13 cellular contexts compared by ENCODE assay signal in the genomic region with DNA sequence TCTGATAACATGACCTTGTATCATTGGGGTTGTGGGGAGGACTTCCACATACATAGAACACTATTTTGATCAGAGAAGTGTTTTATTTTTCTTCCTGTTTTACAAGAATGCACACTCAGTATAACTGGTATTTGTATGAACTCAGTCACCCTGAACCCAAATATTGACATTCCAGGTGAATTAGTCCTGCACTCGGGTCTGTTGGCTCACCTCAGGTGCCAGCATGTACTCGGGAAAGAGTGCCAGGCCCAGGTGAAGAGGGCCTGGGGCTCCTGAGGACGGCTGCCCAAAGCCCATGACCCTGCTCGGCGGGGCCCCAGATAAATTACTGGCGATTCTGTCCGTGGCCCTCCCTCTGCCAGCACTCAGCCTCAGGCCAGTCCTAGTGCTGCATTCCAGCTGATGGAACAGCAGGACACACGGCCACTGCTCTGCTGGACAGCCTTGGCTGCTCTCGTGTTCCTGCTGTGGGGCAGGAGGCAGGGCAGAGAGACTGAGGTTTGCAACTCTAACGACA.
DNase-seq lines count a peak whose midpoint lies in the region; ATAC-seq, FAIRE-seq and TF ChIP-seq lines count a peak whose summit lies in the region.
"Had no signal": no experiment of that assay in that cellular context is flagged by ENCODE, and none has a peak within 500 bp of the region (broad histone marks: within the 10 kb centered on the region; RNA-seq: fewer than 3 reads in every experiment).

No MANE protein-coding gene starts in this region.

- dilution Hi-C loops in keratinocyte (cut with MboI; ENCODE audit: extremely low pct_ligation_motif_present, low sequenced_read_pairs): no loop called here

- DNase-seq in H7 (peak; percentile 49), keratinocyte (ENCODE audit: low read depth, low spot score) (peak; percentile 33), testis (no peak)
- peak; percentile 14 for DNase-seq in stimulated activated CD8-positive, alpha-beta memory T cell treated with anti-CD3 and anti-CD28 coated beads, Interleukin-4, amount 100 ng/mL, for 48 hours
- DNase-seq: CD8-positive, alpha-beta memory T cell; NCI-H345; retina; stimulated activated naive CD8-positive, alpha-beta T cell treated with anti-CD3 and anti-CD28 coated beads, Interleukin-15, Interleukin-2, amounts not matched to agents 100 U/mL and 50 U/mL, for 24 hours had no signal

- no peak for TF ChIP-seq CTCF in VCaP (conservative IDR thresholded peaks at IDR 0.05)
- no peak for TF ChIP-seq CTCF in keratinocyte (optimal IDR thresholded peaks at IDR 0.05 in 1 of 3, IDR thresholded peaks at IDR 0.05 in 1 of 3, conservative IDR thresholded peaks at IDR 0.05 in 1 of 3; ENCODE audit: extremely low read depth in 1 of 3, insufficient read depth in 2 of 3, low read length in 3 of 3)
- no peak for TF ChIP-seq CTCF in testis (IDR thresholded peaks at IDR 0.05)

- H2AFZ ChIP-seq in keratinocyte (ENCODE audit: control insufficient read depth, low read length): no peak overlapping the region

- no peaks in the 10 kb centered on the region for H3K9me3 ChIP-seq in keratinocyte (ENCODE audit: control insufficient read depth, low read depth, low read length)
- no peaks in the 10 kb centered on the region for H3K9me3 ChIP-seq in testis

- no peak for ATAC-seq in HG03039 (IDR thresholded peaks at IDR 0.05; ENCODE audit: unreplicated experiment)
- ATAC-seq in GM19351 (IDR thresholded peaks at IDR 0.05; ENCODE audit: unreplicated experiment): no peak
- ATAC-seq: Right ventricle myocardium inferior; stimulated activated naive CD8-positive, alpha-beta T cell treated with anti-CD3 and anti-CD28 coated beads, Interleukin-15, Interleukin-2, amounts not matched to agents 100 U/mL and 50 U/mL, for 24 hours had no signal

- H3K27ac ChIP-seq in VCaP: peak overlapping the region; percentile 96
- no peak overlapping the region for H3K27ac ChIP-seq in keratinocyte (ENCODE audit: control insufficient read depth, insufficient read depth, low read length)
- no peak overlapping the region for H3K27ac ChIP-seq in testis

- H3K4me3 ChIP-seq in H7 (ENCODE audit: insufficient read depth, low read depth, low read length) (no peak overlapping the region), keratinocyte (ENCODE audit: control insufficient read depth in 2 of 3, extremely low read depth in 1 of 3, insufficient read depth in 2 of 3, low read depth in 1 of 3, low read length in 3 of 3) (no peak overlapping the region), testis (no peak overlapping the region)

- H4K20me1 ChIP-seq in keratinocyte (ENCODE audit: control insufficient read depth, extremely low read depth, insufficient read depth, low read length): no peaks in the 10 kb centered on the region

- intact Hi-C loops in testis (cut with DNase I; ENCODE audit: low total_unique reads): no loop called here

- H3K36me3 ChIP-seq in H7 (replicated peaks; ENCODE audit: control insufficient read depth, insufficient read depth, low read length) (no peaks in the 10 kb centered on the region), keratinocyte (ENCODE audit: control insufficient read depth in 2 of 2, extremely low read depth in 1 of 2, insufficient read depth in 2 of 2, low read length in 2 of 2) (no peaks in the 10 kb centered on the region), testis (ENCODE audit: low read depth, missing control alignments) (no peaks in the 10 kb centered on the region)

- no peak for TF ChIP-seq POLR2A in testis (IDR thresholded peaks at IDR 0.05)

- 53 to 54% methylated on average over 10 of the region's 10 CpGs for WGBS in testis, 2 donors

- H3K9ac ChIP-seq in keratinocyte (ENCODE audit: control insufficient read depth, extremely low read depth, insufficient read depth, low read length): peak overlapping the region; percentile 8

- H3K27me3 ChIP-seq in H7 (ENCODE audit: control insufficient read depth, insufficient read depth, low read length) (no peaks in the 10 kb centered on the region), keratinocyte (ENCODE audit: control insufficient read depth, extremely low read depth, insufficient read depth, low read length) (no peaks in the 10 kb centered on the region), testis (no peaks in the 10 kb centered on the region)

- H3K79me2 ChIP-seq in keratinocyte (ENCODE audit: control insufficient read depth, insufficient read depth, low read length): no peaks in the 10 kb centered on the region

- peak overlapping the region; percentile 39 for H3K4me2 ChIP-seq in keratinocyte (ENCODE audit: control insufficient read depth, extremely low read depth, insufficient read depth, low read depth, low read length)

- peak; percentile 9 for FAIRE-seq in keratinocyte (lab: Jason Lieb, UNC)
- FAIRE-seq: TTC549 had no signal

- H3K9me1 ChIP-seq in keratinocyte (ENCODE audit: control insufficient read depth, extremely low read depth, insufficient read depth, low read length): no peaks in the 10 kb centered on the region

- H3K4me1 ChIP-seq in keratinocyte (ENCODE audit: control insufficient read depth, extremely low read depth, insufficient read depth, low read length) (peaks cover 31% of the 10 kb centered on the region), testis (no peaks in the 10 kb centered on the region)
